27 cellular contexts compared by ENCODE assay signal in genomic region chr2:18639756-18640453, GRCh38. TPM values are rescaled to one million over a fixed set of nuclear protein-coding genes. Genes with fewer than 3 reads are reported as not detected.
"Had no signal": no experiment of that assay in that cellular context is flagged by ENCODE, and none has a peak within 500 bp of the region (broad histone marks: within the 10 kb centered on the region; RNA-seq: fewer than 3 reads in every experiment).

No MANE protein-coding gene starts in this region.

- H3K4me1 ChIP-seq: prostate gland, right atrium auricular region, upper lobe of left lung had no signal

- H3K27ac ChIP-seq: ovary, prostate gland, right atrium auricular region, upper lobe of left lung had no signal

- H3K9me3 ChIP-seq: ovary, prostate gland had no signal

- H3K36me3 ChIP-seq: ovary, prostate gland, right atrium auricular region, upper lobe of left lung had no signal

- H3K27me3 ChIP-seq: ovary, right atrium auricular region, upper lobe of left lung had no signal

- DNase-seq: activated CD4-positive, alpha-beta T cell treated with anti-CD3 and anti-CD28 coated beads, Interleukin-2, amount 10 ng/mL, durations not matched to agents 7 days and 5 days; activated CD8-positive, alpha-beta T cell treated with anti-CD3 and anti-CD28 coated beads, Interleukin-2, amount 10 ng/mL, durations not matched to agents 7 days and 5 days; activated gamma-delta T cell; activated naive CD4-positive, alpha-beta T cell treated with anti-CD3 and anti-CD28 coated beads, Interleukin-2, amount 50 U/mL, for 16 hours; activated naive CD8-positive, alpha-beta T cell treated with anti-CD3 and anti-CD28 coated beads, Interleukin-2, amount 50 U/mL, for 24 hours; anterior cingulate cortex; dermis blood vessel endothelial cell; effector CD8-positive, alpha-beta T cell; foreskin melanocyte; immature natural killer cell; kidney glomerular epithelial cell; left ventricle myocardium superior; midbrain; natural killer cell; ovary; stimulated activated CD4-positive, alpha-beta T cell treated with anti-CD3 and anti-CD28 coated beads, Interleukin-4, amount 100 ng/mL, for 24 hours; stimulated activated naive CD4-positive, alpha-beta T cell treated with Interleukin-2 at 50 U/mL for 16 hours; upper lobe of left lung had no signal

- H3K4me3 ChIP-seq: ovary, prostate gland, right atrium auricular region, upper lobe of left lung had no signal

- ATAC-seq: activated CD4-positive, CD25-positive, alpha-beta regulatory T cell treated with anti-CD3 and anti-CD28 coated beads, Interleukin-2, amount 50 U/mL, for 24 hours; activated CD8-positive, alpha-beta T cell treated with anti-CD3 and anti-CD28 coated beads, Interleukin-2, amount 10 ng/mL, durations not matched to agents 7 days and 5 days; activated naive CD8-positive, alpha-beta T cell treated with anti-CD3 and anti-CD28 coated beads, Interleukin-2, amount 50 U/mL, for 24 hours; left ventricle myocardium superior; natural killer cell had no signal

RNA-seq across cellular contexts. Expression of gene NT5C1B, which starts 50.5 kb away (rescaled TPM):
- total RNA-seq: activated CD4-positive, alpha-beta T cell treated with anti-CD3 and anti-CD28 coated beads, Interleukin-2, amount 10 ng/mL, durations not matched to agents 7 days and 5 days; activated CD8-positive, alpha-beta T cell treated with anti-CD3 and anti-CD28 coated beads, Interleukin-2, amount 10 ng/mL, durations not matched to agents 7 days and 5 days; activated T-helper 1 cell treated with anti-CD3 and anti-CD28 coated beads, Interleukin-12 subunit alpha, Interleukin-12 subunit beta, Interleukin-2, Interleukin-4 antibody, amounts not matched to agents 30 ng/mL and 10 ng/mL and 1 ng/mL, durations not matched to agents 14 hours and 24 hours and 36 hours; cardiac septum; dermis blood vessel endothelial cell; left ventricle myocardium superior; natural killer cell; ovary; right atrium auricular region; subcutaneous adipose tissue; T-helper 2 cell treated with Interferon-gamma antibody and Interleukin-4, amounts not matched to agents 100 ng/mL and 5 ng/mL, for 36 hours; upper lobe of left lung had no signal
- polyA plus RNA-seq: esophagus, ovary, thymus had no signal
